1 cellular context compared by ENCODE assay signal in the genomic region with DNA sequence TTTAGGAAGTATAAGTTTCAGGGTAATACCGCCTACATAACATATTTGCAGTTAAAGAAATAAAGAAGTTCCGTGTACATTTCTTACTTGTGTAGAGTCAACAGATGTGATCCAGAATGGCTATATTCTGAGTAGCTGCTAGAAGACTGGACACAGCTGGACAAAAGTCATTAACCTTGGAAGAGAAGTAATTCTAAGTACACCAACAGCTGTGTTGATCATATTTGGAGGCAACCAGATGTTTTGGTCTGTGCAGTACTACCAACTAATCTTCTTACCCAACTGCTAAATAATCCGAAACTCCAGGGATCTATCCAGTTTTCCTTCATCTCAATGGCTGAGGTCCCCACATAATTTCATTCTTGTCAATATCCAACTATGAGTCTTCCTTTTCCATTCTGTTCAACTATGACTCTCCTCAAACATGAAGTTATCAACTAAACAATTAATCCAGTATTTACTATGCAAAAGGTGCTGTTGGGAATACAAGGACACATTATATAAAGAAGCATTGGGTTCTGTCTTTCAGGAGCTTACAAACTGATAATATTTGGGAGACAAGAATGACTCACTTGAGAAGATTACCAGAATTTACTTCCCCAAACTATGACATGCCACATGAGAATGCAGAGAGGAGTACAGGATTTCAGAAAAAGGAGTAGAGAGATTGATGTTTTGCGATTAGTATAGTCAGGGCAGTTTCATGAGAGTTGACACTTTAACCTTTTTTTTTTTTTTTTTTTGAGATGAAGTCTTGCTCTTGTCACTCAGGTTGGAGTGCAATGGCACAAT.
TF ChIP-seq lines count a peak whose summit lies in the region.

No MANE protein-coding gene starts in this region.

TF ChIP-seq in HepG2, 621 proteins besides CTCF, POLR2A, EP300 and RAD21:
- TF ChIP-seq, protein P1, sequence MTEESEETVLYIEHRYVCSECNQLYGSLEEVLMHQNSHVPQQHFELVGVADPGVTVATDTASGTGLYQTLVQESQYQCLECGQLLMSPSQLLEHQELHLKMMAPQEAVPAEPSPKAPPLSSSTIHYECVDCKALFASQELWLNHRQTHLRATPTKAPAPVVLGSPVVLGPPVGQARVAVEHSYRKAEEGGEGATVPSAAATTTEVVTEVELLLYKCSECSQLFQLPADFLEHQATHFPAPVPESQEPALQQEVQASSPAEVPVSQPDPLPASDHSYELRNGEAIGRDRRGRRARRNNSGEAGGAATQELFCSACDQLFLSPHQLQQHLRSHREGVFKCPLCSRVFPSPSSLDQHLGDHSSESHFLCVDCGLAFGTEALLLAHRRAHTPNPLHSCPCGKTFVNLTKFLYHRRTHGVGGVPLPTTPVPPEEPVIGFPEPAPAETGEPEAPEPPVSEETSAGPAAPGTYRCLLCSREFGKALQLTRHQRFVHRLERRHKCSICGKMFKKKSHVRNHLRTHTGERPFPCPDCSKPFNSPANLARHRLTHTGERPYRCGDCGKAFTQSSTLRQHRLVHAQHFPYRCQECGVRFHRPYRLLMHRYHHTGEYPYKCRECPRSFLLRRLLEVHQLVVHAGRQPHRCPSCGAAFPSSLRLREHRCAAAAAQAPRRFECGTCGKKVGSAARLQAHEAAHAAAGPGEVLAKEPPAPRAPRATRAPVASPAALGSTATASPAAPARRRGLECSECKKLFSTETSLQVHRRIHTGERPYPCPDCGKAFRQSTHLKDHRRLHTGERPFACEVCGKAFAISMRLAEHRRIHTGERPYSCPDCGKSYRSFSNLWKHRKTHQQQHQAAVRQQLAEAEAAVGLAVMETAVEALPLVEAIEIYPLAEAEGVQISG (CRISPR knock-in tag; IDR thresholded peaks at IDR 0.05): no peak
- TF ChIP-seq ZFP1 (CRISPR knock-in tag; IDR thresholded peaks at IDR 0.05) (no peak), TCF12 (IDR thresholded peaks at IDR 0.05) (no peak), TCF12 (CRISPR knock-in tag; IDR thresholded peaks at IDR 0.05) (no peak), RNF2 (conservative IDR thresholded peaks at IDR 0.05; ENCODE audit: low read depth) (no peak), MAFG (CRISPR knock-in tag; IDR thresholded peaks at IDR 0.05) (no peak), ZNF44 (CRISPR knock-in tag; IDR thresholded peaks at IDR 0.05) (no peak), ZNF678 (CRISPR knock-in tag; IDR thresholded peaks at IDR 0.05) (no peak), HHEX (CRISPR knock-in tag; IDR thresholded peaks at IDR 0.05) (no peak), AKAP8 (CRISPR knock-in tag; IDR thresholded peaks at IDR 0.05) (no peak)
- TF ChIP-seq, protein P2, sequence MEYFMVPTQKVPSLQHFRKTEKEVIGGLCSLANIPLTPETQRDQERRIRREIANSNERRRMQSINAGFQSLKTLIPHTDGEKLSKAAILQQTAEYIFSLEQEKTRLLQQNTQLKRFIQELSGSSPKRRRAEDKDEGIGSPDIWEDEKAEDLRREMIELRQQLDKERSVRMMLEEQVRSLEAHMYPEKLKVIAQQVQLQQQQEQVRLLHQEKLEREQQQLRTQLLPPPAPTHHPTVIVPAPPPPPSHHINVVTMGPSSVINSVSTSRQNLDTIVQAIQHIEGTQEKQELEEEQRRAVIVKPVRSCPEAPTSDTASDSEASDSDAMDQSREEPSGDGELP (IDR thresholded peaks at IDR 0.05; ENCODE audit: borderline replicate concordance, low read depth): no peak
- TF ChIP-seq, protein P3, sequence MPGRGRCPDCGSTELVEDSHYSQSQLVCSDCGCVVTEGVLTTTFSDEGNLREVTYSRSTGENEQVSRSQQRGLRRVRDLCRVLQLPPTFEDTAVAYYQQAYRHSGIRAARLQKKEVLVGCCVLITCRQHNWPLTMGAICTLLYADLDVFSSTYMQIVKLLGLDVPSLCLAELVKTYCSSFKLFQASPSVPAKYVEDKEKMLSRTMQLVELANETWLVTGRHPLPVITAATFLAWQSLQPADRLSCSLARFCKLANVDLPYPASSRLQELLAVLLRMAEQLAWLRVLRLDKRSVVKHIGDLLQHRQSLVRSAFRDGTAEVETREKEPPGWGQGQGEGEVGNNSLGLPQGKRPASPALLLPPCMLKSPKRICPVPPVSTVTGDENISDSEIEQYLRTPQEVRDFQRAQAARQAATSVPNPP (CRISPR knock-in tag; IDR thresholded peaks at IDR 0.05): no peak
TF ChIP-seq in HepG2: peak in this region for 0.
